ENCODE assay signal across 1 cellular context in genomic region chr15:25785643-25786029, GRCh38.
TF ChIP-seq lines count a peak whose summit lies in the region.

No MANE protein-coding gene starts in this region.

TF ChIP-seq in IMR-90, 13 proteins besides CTCF, POLR2A, EP300 and RAD21 (continued from another document):
- TF ChIP-seq ELK1 (IDR thresholded peaks at IDR 0.05; ENCODE audit: borderline replicate concordance, low read depth, low read length) = no peak
- no peak for TF ChIP-seq USF2 (IDR thresholded peaks at IDR 0.05; ENCODE audit: low read depth, low read length)
- no peak for TF ChIP-seq RCOR1 (IDR thresholded peaks at IDR 0.05; ENCODE audit: insufficient replicate concordance, low read length)
- TF ChIP-seq MAZ (IDR thresholded peaks at IDR 0.05; ENCODE audit: borderline replicate concordance, low read depth, low read length) = no peak
- TF ChIP-seq CEBPB (IDR thresholded peaks at IDR 0.05; ENCODE audit: low read depth, low read length) = no peak
- TF ChIP-seq FOS (IDR thresholded peaks at IDR 0.05; ENCODE audit: low read depth, low read length) = no peak
- no peak for TF ChIP-seq CHD1 (IDR thresholded peaks at IDR 0.05; ENCODE audit: low read depth, low read length)
- no peak for TF ChIP-seq BHLHE40 (IDR thresholded peaks at IDR 0.05; ENCODE audit: low read depth, low read length)
- TF ChIP-seq MXI1 (IDR thresholded peaks at IDR 0.05; ENCODE audit: borderline replicate concordance, low read depth, low read length) = no peak
- TF ChIP-seq MAFK (IDR thresholded peaks at IDR 0.05; ENCODE audit: low read depth, low read length) = no peak
